1 cellular context compared by ENCODE assay signal in the genomic region with DNA sequence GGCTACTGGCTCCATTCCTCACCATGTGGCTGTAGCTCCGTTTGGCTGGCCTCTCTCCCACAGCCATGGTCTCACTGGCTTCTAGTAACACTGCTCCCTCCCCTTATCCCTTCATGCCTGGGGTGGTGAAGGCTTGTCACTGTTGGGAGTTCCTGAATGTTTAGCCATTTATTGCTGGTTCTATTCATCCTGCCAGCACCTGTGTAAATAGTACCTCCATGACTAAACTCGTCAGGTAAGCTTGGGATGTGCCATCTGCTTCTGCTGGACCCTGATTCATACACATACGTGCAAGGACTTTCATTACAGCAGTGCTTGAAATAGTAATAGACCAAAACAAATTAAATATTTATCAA.
TF ChIP-seq lines count a peak whose summit lies in the region.

No MANE protein-coding gene starts in this region.

TF ChIP-seq in HCT116, 20 proteins besides CTCF, POLR2A, EP300 and RAD21 (continued from another document):
- TF ChIP-seq, protein P1, sequence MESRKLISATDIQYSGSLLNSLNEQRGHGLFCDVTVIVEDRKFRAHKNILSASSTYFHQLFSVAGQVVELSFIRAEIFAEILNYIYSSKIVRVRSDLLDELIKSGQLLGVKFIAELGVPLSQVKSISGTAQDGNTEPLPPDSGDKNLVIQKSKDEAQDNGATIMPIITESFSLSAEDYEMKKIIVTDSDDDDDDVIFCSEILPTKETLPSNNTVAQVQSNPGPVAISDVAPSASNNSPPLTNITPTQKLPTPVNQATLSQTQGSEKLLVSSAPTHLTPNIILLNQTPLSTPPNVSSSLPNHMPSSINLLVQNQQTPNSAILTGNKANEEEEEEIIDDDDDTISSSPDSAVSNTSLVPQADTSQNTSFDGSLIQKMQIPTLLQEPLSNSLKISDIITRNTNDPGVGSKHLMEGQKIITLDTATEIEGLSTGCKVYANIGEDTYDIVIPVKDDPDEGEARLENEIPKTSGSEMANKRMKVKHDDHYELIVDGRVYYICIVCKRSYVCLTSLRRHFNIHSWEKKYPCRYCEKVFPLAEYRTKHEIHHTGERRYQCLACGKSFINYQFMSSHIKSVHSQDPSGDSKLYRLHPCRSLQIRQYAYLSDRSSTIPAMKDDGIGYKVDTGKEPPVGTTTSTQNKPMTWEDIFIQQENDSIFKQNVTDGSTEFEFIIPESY (IDR thresholded peaks at IDR 0.05; ENCODE audit: extremely low read depth, insufficient replicate concordance, low read length), result no peak
- TF ChIP-seq EZH2phosphoT487 (IDR thresholded peaks at IDR 0.05; ENCODE audit: borderline replicate concordance) (no peak), ZFX (IDR thresholded peaks at IDR 0.05) (no peak), YY1 (IDR thresholded peaks at IDR 0.05; ENCODE audit: extremely low read depth, insufficient replicate concordance, low read depth, low read length) (no peak), EZH2 (IDR thresholded peaks at IDR 0.05) (no peak), TCF7L2 (IDR thresholded peaks at IDR 0.05; ENCODE audit: borderline replicate concordance, extremely low read depth, insufficient read depth, insufficient read length) (no peak), ZNF274 (IDR thresholded peaks at IDR 0.05; ENCODE audit: low read depth, low read length) (no peak), SIN3A (IDR thresholded peaks at IDR 0.05; ENCODE audit: low read depth) (no peak)
- TF ChIP-seq, protein P2, sequence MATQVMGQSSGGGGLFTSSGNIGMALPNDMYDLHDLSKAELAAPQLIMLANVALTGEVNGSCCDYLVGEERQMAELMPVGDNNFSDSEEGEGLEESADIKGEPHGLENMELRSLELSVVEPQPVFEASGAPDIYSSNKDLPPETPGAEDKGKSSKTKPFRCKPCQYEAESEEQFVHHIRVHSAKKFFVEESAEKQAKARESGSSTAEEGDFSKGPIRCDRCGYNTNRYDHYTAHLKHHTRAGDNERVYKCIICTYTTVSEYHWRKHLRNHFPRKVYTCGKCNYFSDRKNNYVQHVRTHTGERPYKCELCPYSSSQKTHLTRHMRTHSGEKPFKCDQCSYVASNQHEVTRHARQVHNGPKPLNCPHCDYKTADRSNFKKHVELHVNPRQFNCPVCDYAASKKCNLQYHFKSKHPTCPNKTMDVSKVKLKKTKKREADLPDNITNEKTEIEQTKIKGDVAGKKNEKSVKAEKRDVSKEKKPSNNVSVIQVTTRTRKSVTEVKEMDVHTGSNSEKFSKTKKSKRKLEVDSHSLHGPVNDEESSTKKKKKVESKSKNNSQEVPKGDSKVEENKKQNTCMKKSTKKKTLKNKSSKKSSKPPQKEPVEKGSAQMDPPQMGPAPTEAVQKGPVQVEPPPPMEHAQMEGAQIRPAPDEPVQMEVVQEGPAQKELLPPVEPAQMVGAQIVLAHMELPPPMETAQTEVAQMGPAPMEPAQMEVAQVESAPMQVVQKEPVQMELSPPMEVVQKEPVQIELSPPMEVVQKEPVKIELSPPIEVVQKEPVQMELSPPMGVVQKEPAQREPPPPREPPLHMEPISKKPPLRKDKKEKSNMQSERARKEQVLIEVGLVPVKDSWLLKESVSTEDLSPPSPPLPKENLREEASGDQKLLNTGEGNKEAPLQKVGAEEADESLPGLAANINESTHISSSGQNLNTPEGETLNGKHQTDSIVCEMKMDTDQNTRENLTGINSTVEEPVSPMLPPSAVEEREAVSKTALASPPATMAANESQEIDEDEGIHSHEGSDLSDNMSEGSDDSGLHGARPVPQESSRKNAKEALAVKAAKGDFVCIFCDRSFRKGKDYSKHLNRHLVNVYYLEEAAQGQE (IDR thresholded peaks at IDR 0.05; ENCODE audit: low read depth), result no peak
- TF ChIP-seq, protein P3, sequence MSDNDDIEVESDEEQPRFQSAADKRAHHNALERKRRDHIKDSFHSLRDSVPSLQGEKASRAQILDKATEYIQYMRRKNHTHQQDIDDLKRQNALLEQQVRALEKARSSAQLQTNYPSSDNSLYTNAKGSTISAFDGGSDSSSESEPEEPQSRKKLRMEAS (IDR thresholded peaks at IDR 0.05), result no peak
